27 cellular contexts compared by ENCODE assay signal in genomic region chr12:111394480-111394879, GRCh38.
"Had no signal": no experiment of that assay in that cellular context is flagged by ENCODE, and none has a peak within 500 bp of the region (broad histone marks: within the 10 kb centered on the region; RNA-seq: fewer than 3 reads in every experiment).

No MANE protein-coding gene starts in this region.

- H3K36me3 Mint-ChIP-seq: activated naive CD4-positive, alpha-beta T cell treated with anti-CD3 and anti-CD28 coated beads, Interleukin-2, amount 10 ng/mL, durations not matched to agents 7 days and 5 days; activated naive CD8-positive, alpha-beta T cell treated with anti-CD3 and anti-CD28 coated beads, Interleukin-2, amount 10 ng/mL, durations not matched to agents 7 days and 5 days; brain; WTC11 had no signal

- ATAC-seq: activated CD8-positive, alpha-beta T cell treated with anti-CD3 and anti-CD28 coated beads for 36 hours; activated naive CD4-positive, alpha-beta T cell treated with anti-CD3 and anti-CD28 coated beads, Interleukin-2, amount 50 U/mL, for 72 hours; activated T-cell treated with anti-CD3 and anti-CD28 coated beads, Interleukin-2, amount 50 U/mL, for 72 hours; effector memory CD8-positive, alpha-beta T cell; WTC11 had no signal

- H3K4me1 ChIP-seq: ascending aorta, colonic mucosa had no signal

- H3K4me3 Mint-ChIP-seq: activated CD8-positive, alpha-beta T cell treated with anti-CD3 and anti-CD28 coated beads for 36 hours; activated naive CD4-positive, alpha-beta T cell treated with anti-CD3 and anti-CD28 coated beads, Interleukin-2, amount 10 ng/mL, durations not matched to agents 7 days and 5 days; activated naive CD8-positive, alpha-beta T cell treated with anti-CD3 and anti-CD28 coated beads, Interleukin-2, amount 10 ng/mL, durations not matched to agents 7 days and 5 days; activated T-cell treated with anti-CD3 and anti-CD28 coated beads, Interleukin-2, amount 50 U/mL, for 24 hours; activated T-cell treated with anti-CD3 and anti-CD28 coated beads, Interleukin-2, amount 50 U/mL, for 72 hours; brain; effector memory CD8-positive, alpha-beta T cell; WTC11 had no signal

- DNase-seq: activated CD4-positive, alpha-beta T cell treated with anti-CD3 and anti-CD28 coated beads for 48 hours; activated CD4-positive, alpha-beta T cell treated with anti-CD3 and anti-CD28 coated beads, Interleukin-2, amount 50 U/mL, for 1 hour; activated CD4-positive, alpha-beta T cell treated with anti-CD3 and anti-CD28 coated beads, Interleukin-2, amount 50 U/mL, for 48 hours; activated CD8-positive, alpha-beta T cell treated with anti-CD3 and anti-CD28 coated beads for 36 hours; activated gamma-delta T cell; activated naive CD4-positive, alpha-beta T cell; activated naive CD4-positive, alpha-beta T cell treated with anti-CD3 and anti-CD28 coated beads, Interleukin-2, amount 10 ng/mL, durations not matched to agents 7 days and 5 days; activated naive CD8-positive, alpha-beta T cell treated with anti-CD3 and anti-CD28 coated beads, Interleukin-2, amount 10 ng/mL, durations not matched to agents 7 days and 5 days; activated T-cell treated with anti-CD3 and anti-CD28 coated beads, Interleukin-2, amount 50 U/mL, for 24 hours; activated T-cell treated with anti-CD3 and anti-CD28 coated beads, Interleukin-2, amount 50 U/mL, for 72 hours; central memory CD4-positive, alpha-beta T cell; cerebellar nuclear complex; colonic mucosa; effector CD4-positive, alpha-beta T cell; effector memory CD8-positive, alpha-beta T cell; esophagus squamous epithelium; foreskin melanocyte; heart right ventricle; T-helper 2 cell had no signal

- H3K27ac ChIP-seq: ascending aorta, breast epithelium, cardiac muscle cell, colonic mucosa, esophagus squamous epithelium, gastroesophageal sphincter, heart right ventricle, VCaP had no signal

- H3K27me3 Mint-ChIP-seq: activated CD8-positive, alpha-beta T cell treated with anti-CD3 and anti-CD28 coated beads for 36 hours; activated T-cell treated with anti-CD3 and anti-CD28 coated beads, Interleukin-2, amount 50 U/mL, for 24 hours had no signal

- H3K27ac Mint-ChIP-seq: activated CD8-positive, alpha-beta T cell treated with anti-CD3 and anti-CD28 coated beads for 36 hours; activated naive CD4-positive, alpha-beta T cell treated with anti-CD3 and anti-CD28 coated beads, Interleukin-2, amount 10 ng/mL, durations not matched to agents 7 days and 5 days; activated naive CD4-positive, alpha-beta T cell treated with anti-CD3 and anti-CD28 coated beads, Interleukin-2, amount 50 U/mL, for 72 hours; activated T-cell treated with anti-CD3 and anti-CD28 coated beads, Interleukin-2, amount 50 U/mL, for 24 hours; activated T-cell treated with anti-CD3 and anti-CD28 coated beads, Interleukin-2, amount 50 U/mL, for 72 hours; brain; effector memory CD8-positive, alpha-beta T cell; WTC11 had no signal

- H3K9me3 ChIP-seq: ascending aorta, breast epithelium, colonic mucosa, esophagus squamous epithelium, gastroesophageal sphincter, heart right ventricle had no signal

- H3K27me3 ChIP-seq: ascending aorta, breast epithelium, cardiac muscle cell, colonic mucosa, gastroesophageal sphincter, heart right ventricle had no signal

- H3K36me3 ChIP-seq: ascending aorta, breast epithelium, cardiac muscle cell, colonic mucosa, esophagus squamous epithelium, gastroesophageal sphincter, heart right ventricle had no signal

- H3K4me3 ChIP-seq: ascending aorta, breast epithelium, cardiac muscle cell, colonic mucosa, esophagus squamous epithelium, gastroesophageal sphincter, heart right ventricle had no signal

- H3K9me3 Mint-ChIP-seq: activated naive CD4-positive, alpha-beta T cell treated with anti-CD3 and anti-CD28 coated beads, Interleukin-2, amount 10 ng/mL, durations not matched to agents 7 days and 5 days; activated naive CD8-positive, alpha-beta T cell treated with anti-CD3 and anti-CD28 coated beads, Interleukin-2, amount 10 ng/mL, durations not matched to agents 7 days and 5 days; activated T-cell treated with anti-CD3 and anti-CD28 coated beads, Interleukin-2, amount 50 U/mL, for 24 hours; brain; effector memory CD8-positive, alpha-beta T cell; WTC11 had no signal

- H3K4me1 Mint-ChIP-seq: brain, WTC11 had no signal
